Comparison of ENCODE assay signal across 1 cellular context in genomic region chr1:155137550-155137949, GRCh38.
TF ChIP-seq lines count a peak whose summit lies in the region.

No MANE protein-coding gene starts in this region.

TF ChIP-seq in HepG2, 621 proteins besides CTCF, POLR2A, EP300 and RAD21:
- TF ChIP-seq ZHX1 (CRISPR knock-in tag; IDR thresholded peaks at IDR 0.05; ENCODE audit: low read depth) (0 out of 2 replicates have a peak, but pooled peaks have one; percentile 21), ZNF232 (CRISPR knock-in tag; IDR thresholded peaks at IDR 0.05; ENCODE audit: borderline replicate concordance) (no peak), AKAP8 (CRISPR knock-in tag; IDR thresholded peaks at IDR 0.05) (0 out of 2 replicates have a peak, but pooled peaks have one; percentile 8), ZFP1 (CRISPR knock-in tag; IDR thresholded peaks at IDR 0.05) (no peak)
